Comparison of ENCODE assay signal across 1 cellular context in genomic region chr11:87338046-87338639, GRCh38.
A peak's percentile ranks its signal among the peaks of the same experiment; 100 is the strongest.
TF ChIP-seq lines count a peak whose summit lies in the region.

No MANE protein-coding gene starts in this region.

TF ChIP-seq in K562, 482 proteins besides CTCF, POLR2A, EP300 and RAD21 (continued from another document):
- TF ChIP-seq TFE3 (CRISPR knock-in tag; IDR thresholded peaks at IDR 0.05) (no peak), CBX5 (IDR thresholded peaks at IDR 0.05; ENCODE audit: borderline replicate concordance, low read depth) (0 out of 2 replicates have a peak, but pooled peaks have one; percentile 63)
